18 cellular contexts compared by ENCODE assay signal in the genomic region with DNA sequence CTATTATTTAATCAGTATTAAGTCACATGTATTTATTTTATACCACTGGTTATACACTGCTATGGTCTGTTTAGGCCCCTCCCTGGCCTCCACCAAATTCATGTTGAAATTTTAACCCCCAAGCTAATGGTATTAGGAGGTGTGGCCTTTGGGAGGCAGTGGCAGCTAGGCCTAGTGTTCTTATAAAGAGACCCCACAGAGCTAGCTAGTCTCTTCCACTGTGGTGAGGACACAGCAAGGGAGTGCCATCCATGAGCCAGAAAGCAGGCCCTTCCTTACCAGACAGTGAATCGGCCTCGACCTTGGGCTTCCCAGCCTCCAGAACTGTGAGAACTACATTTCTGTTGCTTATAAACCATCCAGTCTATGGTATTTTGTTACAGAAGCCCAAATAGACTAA. TPM values are rescaled to one million over a fixed set of nuclear protein-coding genes. Genes with fewer than 3 reads are reported as not detected.
DNase-seq lines count a peak whose midpoint lies in the region; ATAC-seq and TF ChIP-seq lines count a peak whose summit lies in the region.
"Had no signal": no experiment of that assay in that cellular context is flagged by ENCODE, and none has a peak within 500 bp of the region (broad histone marks: within the 10 kb centered on the region; RNA-seq: fewer than 3 reads in every experiment).

No MANE protein-coding gene starts in this region.

- no peak for ATAC-seq in effector memory CD8-positive, alpha-beta T cell (replicated peaks)

- H3K27me3 ChIP-seq in MG63 = no peaks in the 10 kb centered on the region

- no peak overlapping the region for H3K4me3 Mint-ChIP-seq in activated CD4-positive, alpha-beta T cell treated with anti-CD3 and anti-CD28 coated beads, Interleukin-2, amount 10 ng/mL, durations not matched to agents 24 days and 14 days
- H3K4me3 Mint-ChIP-seq in effector memory CD8-positive, alpha-beta T cell = no peak overlapping the region
- H3K4me3 Mint-ChIP-seq in neural crest cell = no peak overlapping the region
- H3K4me3 Mint-ChIP-seq: HFFc6 had no signal

- no peaks in the 10 kb centered on the region for H3K9me3 Mint-ChIP-seq in activated CD4-positive, alpha-beta T cell treated with anti-CD3 and anti-CD28 coated beads, Interleukin-2, amount 10 ng/mL, durations not matched to agents 24 days and 14 days
- H3K9me3 Mint-ChIP-seq in effector memory CD8-positive, alpha-beta T cell = no peaks in the 10 kb centered on the region
- no peaks in the 10 kb centered on the region for H3K9me3 Mint-ChIP-seq in neural crest cell
- H3K9me3 Mint-ChIP-seq: HFFc6 had no signal

- H3K36me3 ChIP-seq in MG63 = peaks cover 9% of the 10 kb centered on the region

- H3K9me3 ChIP-seq in MG63 = no peaks in the 10 kb centered on the region

- no peaks in the 10 kb centered on the region for H3K4me1 Mint-ChIP-seq in activated CD4-positive, alpha-beta T cell treated with anti-CD3 and anti-CD28 coated beads, Interleukin-2, amount 10 ng/mL, durations not matched to agents 24 days and 14 days
- no peaks in the 10 kb centered on the region for H3K4me1 Mint-ChIP-seq in effector memory CD8-positive, alpha-beta T cell (ENCODE audit: low read depth in 2 of 2)
- no peaks in the 10 kb centered on the region for H3K4me1 Mint-ChIP-seq in neural crest cell

- no peak for TF ChIP-seq CTCF in neural crest cell (conservative IDR thresholded peaks at IDR 0.05)

- H3K27me3 Mint-ChIP-seq in activated CD4-positive, alpha-beta T cell treated with anti-CD3 and anti-CD28 coated beads, Interleukin-2, amount 10 ng/mL, durations not matched to agents 24 days and 14 days = no peaks in the 10 kb centered on the region
- no peaks in the 10 kb centered on the region for H3K27me3 Mint-ChIP-seq in effector memory CD8-positive, alpha-beta T cell
- no peaks in the 10 kb centered on the region for H3K27me3 Mint-ChIP-seq in neural crest cell (ENCODE audit: low read depth)

- no peak overlapping the region for H3K27ac Mint-ChIP-seq in activated CD4-positive, alpha-beta T cell treated with anti-CD3 and anti-CD28 coated beads, Interleukin-2, amount 10 ng/mL, durations not matched to agents 24 days and 14 days
- peak overlapping the region; percentile 7 to 57 for H3K27ac Mint-ChIP-seq in effector memory CD8-positive, alpha-beta T cell
- H3K27ac Mint-ChIP-seq in neural crest cell (ENCODE audit: unreplicated experiment) = peak overlapping the region; percentile 2
- H3K27ac Mint-ChIP-seq: HFFc6 had no signal

- intact Hi-C loops in activated CD4-positive, alpha-beta T cell treated with anti-CD3 and anti-CD28 coated beads, Interleukin-2, amount 10 ng/mL, durations not matched to agents 24 days and 14 days (cut with micrococcal nuclease) = no loop called here

- peak; percentile 9 for DNase-seq in activated CD4-positive, alpha-beta T cell treated with anti-CD3 and anti-CD28 coated beads, Interleukin-2, amount 10 ng/mL, durations not matched to agents 24 days and 14 days
- no peak for DNase-seq in activated CD4-positive, alpha-beta T cell treated with anti-CD3 and anti-CD28 coated beads for 1 hour
- no peak for DNase-seq in effector memory CD8-positive, alpha-beta T cell
- DNase-seq in neural crest cell (ENCODE audit: low read depth, low spot score) (no peak), A172 (ENCODE audit: low spot score) (no peak), MG63 (no peak), D341Med (ENCODE audit: low spot score) (no peak)
- DNase-seq: C1 segment of cervical spinal cord, DMS153, EL, HFFc6, Kasumi-1, NCI-H1105, NCI-H1694 treated with DMSO at 0.1 percent for 48 hours, NCI-H2107, NCI-H226, NCI-H526 had no signal

- peaks cover 16% of the 10 kb centered on the region for H3K36me3 Mint-ChIP-seq in activated CD4-positive, alpha-beta T cell treated with anti-CD3 and anti-CD28 coated beads, Interleukin-2, amount 10 ng/mL, durations not matched to agents 24 days and 14 days (ENCODE audit: low read depth)
- peaks cover 37% of the 10 kb centered on the region for H3K36me3 Mint-ChIP-seq in effector memory CD8-positive, alpha-beta T cell (ENCODE audit: insufficient read depth)
- H3K36me3 Mint-ChIP-seq in neural crest cell (ENCODE audit: low read depth) = no peaks in the 10 kb centered on the region

- H3K4me3 ChIP-seq in MG63 = no peak overlapping the region

TF ChIP-seq in PFSK-1, 5 proteins besides CTCF, POLR2A, EP300 and RAD21:
- TF ChIP-seq, protein P1, sequence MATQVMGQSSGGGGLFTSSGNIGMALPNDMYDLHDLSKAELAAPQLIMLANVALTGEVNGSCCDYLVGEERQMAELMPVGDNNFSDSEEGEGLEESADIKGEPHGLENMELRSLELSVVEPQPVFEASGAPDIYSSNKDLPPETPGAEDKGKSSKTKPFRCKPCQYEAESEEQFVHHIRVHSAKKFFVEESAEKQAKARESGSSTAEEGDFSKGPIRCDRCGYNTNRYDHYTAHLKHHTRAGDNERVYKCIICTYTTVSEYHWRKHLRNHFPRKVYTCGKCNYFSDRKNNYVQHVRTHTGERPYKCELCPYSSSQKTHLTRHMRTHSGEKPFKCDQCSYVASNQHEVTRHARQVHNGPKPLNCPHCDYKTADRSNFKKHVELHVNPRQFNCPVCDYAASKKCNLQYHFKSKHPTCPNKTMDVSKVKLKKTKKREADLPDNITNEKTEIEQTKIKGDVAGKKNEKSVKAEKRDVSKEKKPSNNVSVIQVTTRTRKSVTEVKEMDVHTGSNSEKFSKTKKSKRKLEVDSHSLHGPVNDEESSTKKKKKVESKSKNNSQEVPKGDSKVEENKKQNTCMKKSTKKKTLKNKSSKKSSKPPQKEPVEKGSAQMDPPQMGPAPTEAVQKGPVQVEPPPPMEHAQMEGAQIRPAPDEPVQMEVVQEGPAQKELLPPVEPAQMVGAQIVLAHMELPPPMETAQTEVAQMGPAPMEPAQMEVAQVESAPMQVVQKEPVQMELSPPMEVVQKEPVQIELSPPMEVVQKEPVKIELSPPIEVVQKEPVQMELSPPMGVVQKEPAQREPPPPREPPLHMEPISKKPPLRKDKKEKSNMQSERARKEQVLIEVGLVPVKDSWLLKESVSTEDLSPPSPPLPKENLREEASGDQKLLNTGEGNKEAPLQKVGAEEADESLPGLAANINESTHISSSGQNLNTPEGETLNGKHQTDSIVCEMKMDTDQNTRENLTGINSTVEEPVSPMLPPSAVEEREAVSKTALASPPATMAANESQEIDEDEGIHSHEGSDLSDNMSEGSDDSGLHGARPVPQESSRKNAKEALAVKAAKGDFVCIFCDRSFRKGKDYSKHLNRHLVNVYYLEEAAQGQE (IDR thresholded peaks at IDR 0.05; ENCODE audit: insufficient read depth in 1 of 2, low read depth in 2 of 2, low read length in 2 of 2) = no peak
- TF ChIP-seq POLR2AphosphoS5 (IDR thresholded peaks at IDR 0.05; ENCODE audit: low read depth, low read length) = peak; percentile 34; the same call in 1 of the 2 replicates
TF ChIP-seq in PFSK-1: peak in this region for 1.

RNA-seq across cellular contexts. Expression of a gene that starts 28.7 kb away (rescaled TPM):
- 14.4 and 17.3 TPM in 2 replicates for total RNA-seq in activated CD4-positive, alpha-beta T cell treated with anti-CD3 and anti-CD28 coated beads, Interleukin-2, amount 10 ng/mL, durations not matched to agents 24 days and 14 days
- polyA plus RNA-seq in PFSK-1 (2012; ENCODE audit: insufficient read length, low read depth) = 6.1 TPM
- 13.6 and 14.5 TPM in 2 replicates for total RNA-seq in neural crest cell
- total RNA-seq in A172 (2014; rRNA removed; shearing (Covaris generic)) = 13.2 and 16.7 TPM in 2 replicates
- total RNA-seq in MG63 (2014; rRNA removed; shearing (Covaris generic); ENCODE audit: low replicate concordance) = 1.8 and 2.0 TPM in 2 replicates

RNA-seq across cellular contexts. Expression of a gene that starts 28.9 kb away (rescaled TPM):
- 14.4 and 14.8 TPM in 2 replicates for total RNA-seq in activated CD4-positive, alpha-beta T cell treated with anti-CD3 and anti-CD28 coated beads, Interleukin-2, amount 10 ng/mL, durations not matched to agents 24 days and 14 days
- polyA plus RNA-seq in PFSK-1 (2012; ENCODE audit: insufficient read length, low read depth) = 3.8 TPM
- total RNA-seq in neural crest cell = 24.8 and 25.7 TPM in 2 replicates
- total RNA-seq in A172 (2014; rRNA removed; shearing (Covaris generic)) = 15.3 and 18.6 TPM in 2 replicates
- 2.6 and 4.3 TPM in 2 replicates for total RNA-seq in MG63 (2014; rRNA removed; shearing (Covaris generic); ENCODE audit: low replicate concordance)

RNA-seq across cellular contexts. Expression of a gene that starts 32.9 kb away (rescaled TPM):
- 35.5 and 39.8 TPM in 2 replicates for total RNA-seq in activated CD4-positive, alpha-beta T cell treated with anti-CD3 and anti-CD28 coated beads, Interleukin-2, amount 10 ng/mL, durations not matched to agents 24 days and 14 days
- polyA plus RNA-seq in PFSK-1 (2012; ENCODE audit: insufficient read length, low read depth) = 15.3 TPM
- 37.6 and 42.1 TPM in 2 replicates for total RNA-seq in neural crest cell
- 16.2 and 18.4 TPM in 2 replicates for total RNA-seq in A172 (2014; rRNA removed; shearing (Covaris generic))
- 6.6 and 7.7 TPM in 2 replicates for total RNA-seq in MG63 (2014; rRNA removed; shearing (Covaris generic); ENCODE audit: low replicate concordance)
